11 cellular contexts compared by ENCODE assay signal in genomic region chr12:84497819-84498218, GRCh38.
A peak's percentile ranks its signal among the peaks of the same experiment; 100 is the strongest.
DNase-seq lines count a peak whose midpoint lies in the region; ATAC-seq and TF ChIP-seq lines count a peak whose summit lies in the region.
"Had no signal": no experiment of that assay in that cellular context is flagged by ENCODE, and none has a peak within 500 bp of the region (broad histone marks: within the 10 kb centered on the region; RNA-seq: fewer than 3 reads in every experiment).

No MANE protein-coding gene starts in this region.

- H3K4me3 ChIP-seq in astrocyte of the cerebellum (ENCODE audit: low read depth, low read length): no peak overlapping the region

- in situ Hi-C loops in astrocyte of the cerebellum (cut with HindIII; ENCODE audit: low sequenced_read_pairs): no loop called here

- no peaks in the 10 kb centered on the region for H3K36me3 Mint-ChIP-seq in osteocyte (ENCODE audit: unreplicated experiment)
- no peaks in the 10 kb centered on the region for H3K36me3 Mint-ChIP-seq in effector memory CD8-positive, alpha-beta T cell (ENCODE audit: insufficient read depth)
- H3K36me3 Mint-ChIP-seq: brain; CD4-positive, CD25-positive, alpha-beta regulatory T cell had no signal

- no peak overlapping the region for H3K4me3 Mint-ChIP-seq in osteocyte (ENCODE audit: unreplicated experiment)
- H3K4me3 Mint-ChIP-seq in effector memory CD8-positive, alpha-beta T cell: no peak overlapping the region
- H3K4me3 Mint-ChIP-seq: brain; CD4-positive, CD25-positive, alpha-beta regulatory T cell had no signal

- TF ChIP-seq CTCF in astrocyte of the cerebellum (IDR thresholded peaks at IDR 0.05; ENCODE audit: low read depth, low read length, missing control alignments) (peak; percentile 56), osteocyte (IDR thresholded peaks at IDR 0.05) (peak; percentile 29)

- no peak overlapping the region for H3K27ac Mint-ChIP-seq in osteocyte (ENCODE audit: unreplicated experiment)
- H3K27ac Mint-ChIP-seq in effector memory CD8-positive, alpha-beta T cell: no peak overlapping the region
- H3K27ac Mint-ChIP-seq: brain; CD4-positive, CD25-positive, alpha-beta regulatory T cell had no signal

- H3K27me3 Mint-ChIP-seq in osteocyte (ENCODE audit: unreplicated experiment): peaks cover 13% of the 10 kb centered on the region
- no peaks in the 10 kb centered on the region for H3K27me3 Mint-ChIP-seq in effector memory CD8-positive, alpha-beta T cell
- H3K27me3 Mint-ChIP-seq: brain; CD4-positive, CD25-positive, alpha-beta regulatory T cell had no signal

- DNase-seq in NCI-H82 (lab: John Stamatoyannopoulos, UW): peak; percentile 9
- DNase-seq in NCI-H82 treated with DMSO at 0.1 percent for 48 hours (lab: John Stamatoyannopoulos, UW; ENCODE audit: unreplicated experiment): no peak
- DNase-seq in Kasumi-1 (lab: John Stamatoyannopoulos, UW): peak; percentile 5 to 27
- DNase-seq in astrocyte of the cerebellum (ENCODE audit: low read depth): peak; percentile 5
- no peak for DNase-seq in osteocyte (ENCODE audit: extremely low spot score, unreplicated experiment)
- no peak for DNase-seq in effector memory CD8-positive, alpha-beta T cell
- DNase-seq in NCI-H1048 (lab: John Stamatoyannopoulos, UW): no peak
- DNase-seq: CD4-positive, CD25-positive, alpha-beta regulatory T cell; NCI-H1092 treated with DMSO at 0.1 percent for 48 hours had no signal

- H3K9me3 Mint-ChIP-seq in osteocyte (ENCODE audit: unreplicated experiment): no peaks in the 10 kb centered on the region
- H3K9me3 Mint-ChIP-seq in effector memory CD8-positive, alpha-beta T cell: no peaks in the 10 kb centered on the region
- H3K9me3 Mint-ChIP-seq: brain; CD4-positive, CD25-positive, alpha-beta regulatory T cell had no signal

- H3K4me1 Mint-ChIP-seq in osteocyte (ENCODE audit: unreplicated experiment): peaks cover 2% of the 10 kb centered on the region
- no peaks in the 10 kb centered on the region for H3K4me1 Mint-ChIP-seq in effector memory CD8-positive, alpha-beta T cell (ENCODE audit: low read depth in 2 of 2)
- H3K4me1 Mint-ChIP-seq: brain; CD4-positive, CD25-positive, alpha-beta regulatory T cell had no signal

- ATAC-seq in effector memory CD8-positive, alpha-beta T cell (replicated peaks): no peak
- ATAC-seq in HG03571 (IDR thresholded peaks at IDR 0.05; ENCODE audit: unreplicated experiment): no peak

Comparison
In these comparisons a context has a peak if more than half of its experiments do, and no peak if none do; other contexts are left out.
1. DNase-seq: peak in NCI-H82 (single experiment), Kasumi-1 (2 of 2) and astrocyte of the cerebellum (single experiment); none in NCI-H82 treated with DMSO at 0.1 percent for 48 hours (single experiment), osteocyte (single experiment), effector memory CD8-positive, alpha-beta T cell (0 of 3) and NCI-H1048 (single experiment).